In the genomic region with DNA sequence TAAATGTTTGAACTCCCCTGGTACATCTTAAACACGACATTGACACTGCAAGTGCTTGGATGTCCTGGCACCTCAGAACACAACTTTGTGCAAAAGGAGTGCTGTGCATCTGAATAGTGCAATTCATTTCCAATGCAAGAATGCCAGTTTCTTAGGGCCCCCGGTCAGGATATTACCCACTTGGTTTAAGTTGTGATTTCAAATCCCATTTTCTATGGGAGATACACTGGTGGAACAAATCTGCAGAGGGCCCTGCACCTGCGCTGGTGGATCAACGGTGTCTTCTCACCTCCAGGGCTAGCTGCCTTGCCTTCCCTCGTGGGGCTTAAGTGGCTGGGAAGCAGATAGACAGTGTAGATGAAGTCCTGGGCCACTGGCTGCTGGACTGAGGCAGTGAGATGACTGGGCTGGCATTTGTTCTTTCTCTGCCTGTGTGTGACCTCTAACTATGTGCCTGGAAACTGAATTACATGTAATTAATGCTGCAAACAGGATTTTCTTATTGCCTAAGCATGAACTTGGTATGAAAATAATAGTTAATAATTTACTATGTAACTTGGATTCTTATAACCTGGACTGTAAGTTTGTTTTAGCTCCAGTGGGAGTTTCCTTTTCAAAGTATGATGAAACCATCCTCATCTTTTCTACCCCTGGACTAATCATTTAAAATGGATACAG, we compare ENCODE assay signal across 11 cellular contexts. TPM values are rescaled to one million over a fixed set of nuclear protein-coding genes. Genes with fewer than 3 reads are reported as not detected.
DNase-seq lines count a peak whose midpoint lies in the region; ATAC-seq and TF ChIP-seq lines count a peak whose summit lies in the region.
"Had no signal": no experiment of that assay in that cellular context is flagged by ENCODE, and none has a peak within 500 bp of the region (broad histone marks: within the 10 kb centered on the region; RNA-seq: fewer than 3 reads in every experiment).

No MANE protein-coding gene starts in this region.

- H3K4me3 Mint-ChIP-seq in activated naive CD4-positive, alpha-beta T cell treated with anti-CD3 and anti-CD28 coated beads, Interleukin-2, amount 50 U/mL, for 24 hours = peak overlapping the region; percentile 11
- H3K4me3 Mint-ChIP-seq in mesothelial cell of epicardium = no peak overlapping the region

- H3K36me3 Mint-ChIP-seq in activated naive CD4-positive, alpha-beta T cell treated with anti-CD3 and anti-CD28 coated beads, Interleukin-2, amount 50 U/mL, for 24 hours = peaks cover 32% of the 10 kb centered on the region
- H3K36me3 Mint-ChIP-seq in mesothelial cell of epicardium = peaks cover 30% of the 10 kb centered on the region

- H3K27me3 Mint-ChIP-seq in activated naive CD4-positive, alpha-beta T cell treated with anti-CD3 and anti-CD28 coated beads, Interleukin-2, amount 50 U/mL, for 24 hours = no peaks in the 10 kb centered on the region
- H3K27me3 Mint-ChIP-seq in mesothelial cell of epicardium (ENCODE audit: low read depth) = no peaks in the 10 kb centered on the region

- no peak for DNase-seq in activated naive CD4-positive, alpha-beta T cell (lab: John Stamatoyannopoulos, UW)
- DNase-seq in coronary artery (ENCODE audit: low spot score) = no peak
- no peak for DNase-seq in mesothelial cell of epicardium (ENCODE audit: low spot score in 2 of 2, unreplicated experiment in 2 of 2)
- no peak for DNase-seq in NCI-H345 treated with DMSO at 0.1 percent for 48 hours (lab: John Stamatoyannopoulos, UW; ENCODE audit: unreplicated experiment)
- DNase-seq in NCI-H1092 treated with DMSO at 0.1 percent for 48 hours (lab: John Stamatoyannopoulos, UW) = no peak
- no peak for DNase-seq in T-helper 9 cell
- DNase-seq: NCI-H2029 treated with DMSO at 0.1 percent for 48 hours had no signal

- no peak overlapping the region for H3K27ac ChIP-seq in coronary artery

- peaks cover 94% of the 10 kb centered on the region for H3K4me1 Mint-ChIP-seq in activated naive CD4-positive, alpha-beta T cell treated with anti-CD3 and anti-CD28 coated beads, Interleukin-2, amount 50 U/mL, for 24 hours
- peaks cover 54% of the 10 kb centered on the region for H3K4me1 Mint-ChIP-seq in mesothelial cell of epicardium

- TF ChIP-seq CTCF in coronary artery (IDR thresholded peaks at IDR 0.05) (no peak), mesothelial cell of epicardium (IDR thresholded peaks at IDR 0.05; ENCODE audit: unreplicated experiment) (no peak)

- H3K27ac Mint-ChIP-seq in activated naive CD4-positive, alpha-beta T cell treated with anti-CD3 and anti-CD28 coated beads, Interleukin-2, amount 50 U/mL, for 24 hours = peak overlapping the region; percentile 23
- peak overlapping the region; percentile 63 for H3K27ac Mint-ChIP-seq in mesothelial cell of epicardium

- peak overlapping the region; percentile 40 for H3K4me3 ChIP-seq in coronary artery
- H3K4me3 ChIP-seq: Peyer's patch had no signal

- H3K9me3 Mint-ChIP-seq in activated naive CD4-positive, alpha-beta T cell treated with anti-CD3 and anti-CD28 coated beads, Interleukin-2, amount 50 U/mL, for 24 hours = no peaks in the 10 kb centered on the region
- H3K9me3 Mint-ChIP-seq in mesothelial cell of epicardium = no peaks in the 10 kb centered on the region

- no peak for ATAC-seq in HG03280 (IDR thresholded peaks at IDR 0.05; ENCODE audit: unreplicated experiment)
- ATAC-seq: activated CD4-positive, CD25-positive, alpha-beta regulatory T cell treated with anti-CD3 and anti-CD28 coated beads, Interleukin-2, amount 50 U/mL, for 24 hours had no signal

RNA-seq across cellular contexts. Expression of gene HAPSTR1, which starts 20.9 kb away (rescaled TPM):
- total RNA-seq in mesothelial cell of epicardium = 76.7 to 80.6 TPM (median 78.9 TPM) in 3 replicates
